Comparison of ENCODE assay signal across 24 cellular contexts in the genomic region with DNA sequence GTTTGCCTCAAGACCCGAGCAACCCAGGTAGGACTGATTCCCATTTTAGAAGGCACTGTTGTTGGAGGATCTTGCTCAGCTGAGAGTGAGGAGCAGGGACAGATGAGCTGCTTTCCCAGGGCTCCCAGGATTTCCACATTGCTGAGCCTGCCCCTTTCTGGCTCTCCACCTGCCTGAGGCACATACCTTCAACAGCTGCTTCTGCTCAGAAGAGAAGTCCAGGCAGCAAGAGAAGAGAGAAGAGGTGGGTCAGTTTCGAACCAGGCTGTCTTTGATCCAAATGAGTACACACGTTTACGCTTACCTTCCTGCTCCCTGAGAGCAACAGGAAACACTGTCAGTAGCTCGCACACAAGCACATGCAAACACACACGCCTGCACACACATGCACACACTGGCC. TPM values are rescaled to one million over a fixed set of nuclear protein-coding genes. Genes with fewer than 3 reads are reported as not detected.
DNase-seq lines count a peak whose midpoint lies in the region; ATAC-seq and TF ChIP-seq lines count a peak whose summit lies in the region.
"Had no signal": no experiment of that assay in that cellular context is flagged by ENCODE, and none has a peak within 500 bp of the region (broad histone marks: within the 10 kb centered on the region; RNA-seq: fewer than 3 reads in every experiment).

No MANE protein-coding gene starts in this region.

- peaks cover 25% of the 10 kb centered on the region for H3F3A ChIP-seq in neural progenitor cell (ENCODE audit: low read depth)

- no peak overlapping the region for H3K4me3 Mint-ChIP-seq in neural progenitor cell
- H3K4me3 Mint-ChIP-seq in activated CD4-positive, alpha-beta memory T cell treated with anti-CD3 and anti-CD28 coated beads, Interleukin-2, amount 10 ng/mL, durations not matched to agents 7 days and 5 days: no peak overlapping the region
- H3K4me3 Mint-ChIP-seq: CD4-positive, alpha-beta T cell; T-cell had no signal

- no peaks in the 10 kb centered on the region for H3K36me3 Mint-ChIP-seq in neural progenitor cell
- no peaks in the 10 kb centered on the region for H3K36me3 Mint-ChIP-seq in activated CD4-positive, alpha-beta memory T cell treated with anti-CD3 and anti-CD28 coated beads, Interleukin-2, amount 10 ng/mL, durations not matched to agents 7 days and 5 days (ENCODE audit: low read depth)
- H3K36me3 Mint-ChIP-seq: T-cell had no signal

- peak overlapping the region; percentile 55 to 85 for H3K4me3 ChIP-seq in right atrium auricular region
- no peak overlapping the region for H3K4me3 ChIP-seq in neural progenitor cell
- H3K4me3 ChIP-seq: SJCRH30 had no signal

- DNase-seq in right atrium auricular region (ENCODE audit: low spot score): no peak
- DNase-seq in left ventricle myocardium superior: no peak
- no peak for DNase-seq in neural progenitor cell (ENCODE audit: low spot score)
- DNase-seq in cortex of kidney (lab: John Stamatoyannopoulos, UW): no peak
- DNase-seq in activated CD4-positive, alpha-beta memory T cell treated with anti-CD3 and anti-CD28 coated beads, Interleukin-2, amount 10 ng/mL, durations not matched to agents 7 days and 5 days: no peak
- DNase-seq: BE2C; CD4-positive, alpha-beta T cell; COR-L47; GDM1; NCI-H1092 treated with DMSO at 0.1 percent for 48 hours; NCI-H146; NCI-H2029 treated with DMSO at 0.1 percent for 48 hours; NCI-H510A treated with DMSO at 0.1 percent for 48 hours; NCI-H774; NK-92 treated with Interleukin-12 subunit alpha and Interleukin-12 subunit beta, amount 100 ng/mL, for 24 hours; T-cell had no signal

- H3K36me3 ChIP-seq in right atrium auricular region: peaks cover 98% of the 10 kb centered on the region
- no peaks in the 10 kb centered on the region for H3K36me3 ChIP-seq in neural progenitor cell
- H3K36me3 ChIP-seq: BE2C had no signal

- H3K79me2 ChIP-seq in neural progenitor cell (ENCODE audit: low read depth): no peaks in the 10 kb centered on the region

- H2AFZ ChIP-seq in neural progenitor cell (replicated peaks): no peak overlapping the region

- POLR2A ChIA-PET in activated CD4-positive, alpha-beta memory T cell treated with anti-CD3 and anti-CD28 coated beads, Interleukin-2, amount 10 ng/mL, durations not matched to agents 7 days and 5 days (lab: Charles Lee): no interaction called here

- peak overlapping the region; percentile 64 for H3K27ac Mint-ChIP-seq in neural progenitor cell
- H3K27ac Mint-ChIP-seq in activated CD4-positive, alpha-beta memory T cell treated with anti-CD3 and anti-CD28 coated beads, Interleukin-2, amount 10 ng/mL, durations not matched to agents 7 days and 5 days: no peak overlapping the region
- H3K27ac Mint-ChIP-seq: CD4-positive, alpha-beta T cell; T-cell had no signal

- H3K9me3 Mint-ChIP-seq in neural progenitor cell: no peaks in the 10 kb centered on the region
- no peaks in the 10 kb centered on the region for H3K9me3 Mint-ChIP-seq in activated CD4-positive, alpha-beta memory T cell treated with anti-CD3 and anti-CD28 coated beads, Interleukin-2, amount 10 ng/mL, durations not matched to agents 7 days and 5 days
- H3K9me3 Mint-ChIP-seq: CD4-positive, alpha-beta T cell; T-cell had no signal

- TF ChIP-seq CTCF in right atrium auricular region (IDR thresholded peaks at IDR 0.05) (no peak), neural progenitor cell (IDR thresholded peaks at IDR 0.05) (no peak)

- ATAC-seq in left ventricle myocardium superior (no peak), HG02938 (IDR thresholded peaks at IDR 0.05; ENCODE audit: unreplicated experiment) (no peak)
- ATAC-seq: Panc1, T-cell had no signal

- peaks cover 55% of the 10 kb centered on the region for H3K4me1 Mint-ChIP-seq in neural progenitor cell
- H3K4me1 Mint-ChIP-seq in activated CD4-positive, alpha-beta memory T cell treated with anti-CD3 and anti-CD28 coated beads, Interleukin-2, amount 10 ng/mL, durations not matched to agents 7 days and 5 days: no peaks in the 10 kb centered on the region
- H3K4me1 Mint-ChIP-seq: T-cell had no signal

- intact Hi-C loops in left ventricle myocardium superior (cut with micrococcal nuclease): no loop called here

- peaks cover 0 to 36% of the 10 kb centered on the region in 2 donors for H3K4me1 ChIP-seq in right atrium auricular region
- peaks cover 40% of the 10 kb centered on the region for H3K4me1 ChIP-seq in neural progenitor cell

- peaks cover 11% of the 10 kb centered on the region for H3K27me3 Mint-ChIP-seq in neural progenitor cell (ENCODE audit: insufficient read depth, low read depth)
- peaks cover 25% of the 10 kb centered on the region for H3K27me3 Mint-ChIP-seq in activated CD4-positive, alpha-beta memory T cell treated with anti-CD3 and anti-CD28 coated beads, Interleukin-2, amount 10 ng/mL, durations not matched to agents 7 days and 5 days

- no peaks in the 10 kb centered on the region for H3K27me3 ChIP-seq in right atrium auricular region
- no peaks in the 10 kb centered on the region for H3K27me3 ChIP-seq in neural progenitor cell
- H3K27me3 ChIP-seq: BE2C, SJCRH30 had no signal

- H3K9me3 ChIP-seq in right atrium auricular region: no peaks in the 10 kb centered on the region
- no peaks in the 10 kb centered on the region for H3K9me3 ChIP-seq in neural progenitor cell (ENCODE audit: low read depth)
- H3K9me3 ChIP-seq: BE2C, SJCRH30 had no signal

- no peak overlapping the region for H3K4me2 ChIP-seq in neural progenitor cell
- H3K4me2 ChIP-seq: KMS-11 had no signal

- CTCF ChIA-PET in activated CD4-positive, alpha-beta memory T cell treated with anti-CD3 and anti-CD28 coated beads, Interleukin-2, amount 10 ng/mL, durations not matched to agents 7 days and 5 days (lab: Charles Lee): interaction anchor here (1.4 kb wide), 1 partner anchor 117 kb away, joined by 6 read pairs; no protein-coding TSS in a partner anchor

- H3K27ac ChIP-seq in right atrium auricular region (peak overlapping the region; percentile 89 to 92), angular gyrus (ENCODE audit: low read depth, low read length) (peak overlapping the region; percentile 29), neural progenitor cell (no peak overlapping the region)
- H3K27ac ChIP-seq: KMS-11, SJCRH30 had no signal

- H4K20me1 ChIP-seq in neural progenitor cell (ENCODE audit: low read depth): no peaks in the 10 kb centered on the region

- H3K9ac ChIP-seq in neural progenitor cell: no peak overlapping the region
- H3K9ac ChIP-seq: KMS-11 had no signal

RNA-seq across cellular contexts. Expression of a gene that starts 5.6 kb away (rescaled TPM):
- total RNA-seq in right atrium auricular region (over 10,000 TPM in 1 of 2 donors, 1,000 to 10,000 TPM in 1; 4,112 to 12,321 TPM), left ventricle myocardium superior (10,350 TPM), neural progenitor cell (ENCODE audit: low replicate concordance) (3.1 and 13.2 TPM in 2 replicates)
- total RNA-seq in activated CD4-positive, alpha-beta memory T cell treated with anti-CD3 and anti-CD28 coated beads, Interleukin-2, amount 10 ng/mL, durations not matched to agents 7 days and 5 days: not detected
- total RNA-seq: CD4-positive, alpha-beta T cell; Daoy; HT1080; T-cell had no signal

RNA-seq across cellular contexts. Expression of a gene that starts 27.3 kb away (rescaled TPM):
- total RNA-seq in right atrium auricular region (1 to 10 TPM; 1.4 to 8.8 TPM), left ventricle myocardium superior (2.2 TPM), neural progenitor cell (ENCODE audit: low replicate concordance) (0.34 TPM in 1 of 2 replicates, not detected in the other)
- not detected for total RNA-seq in activated CD4-positive, alpha-beta memory T cell treated with anti-CD3 and anti-CD28 coated beads, Interleukin-2, amount 10 ng/mL, durations not matched to agents 7 days and 5 days
- total RNA-seq: A673; CD4-positive, alpha-beta T cell; HT1080 had no signal

RNA-seq across cellular contexts. Expression of a gene that starts 49.7 kb away (rescaled TPM):
- total RNA-seq in right atrium auricular region (100 to 1,000 TPM in 1 of 2 donors, 10 to 100 TPM in 1; 17.5 to 177 TPM), left ventricle myocardium superior (1.1 TPM), neural progenitor cell (ENCODE audit: low replicate concordance) (0.43 and 1.3 TPM in 2 replicates)
- not detected for total RNA-seq in activated CD4-positive, alpha-beta memory T cell treated with anti-CD3 and anti-CD28 coated beads, Interleukin-2, amount 10 ng/mL, durations not matched to agents 7 days and 5 days
- total RNA-seq: A673; CD4-positive, alpha-beta T cell; Daoy; HT1080; T-cell had no signal

Comparison
In these comparisons a context has a peak if more than half of its experiments do, and no peak if none do; other contexts are left out.
1. RNA of a gene that starts 5.6 kb away (total RNA-seq): 4,112 to 12,321 TPM in right atrium auricular region and 10,350 TPM in left ventricle myocardium superior (single experiment); 3.1 to 13.2 TPM in neural progenitor cell and not detected in activated CD4-positive, alpha-beta memory T cell treated with anti-CD3 and anti-CD28 coated beads, Interleukin-2, amount 10 ng/mL, durations not matched to agents 7 days and 5 days; every median in the first group is over 100 times any median in the second.